1 cellular context compared by ENCODE assay signal in genomic region chr17:80726558-80727408, GRCh38.
TF ChIP-seq lines count a peak whose summit lies in the region.

No MANE protein-coding gene starts in this region.

TF ChIP-seq in HepG2, 621 proteins besides CTCF, POLR2A, EP300 and RAD21:
- TF ChIP-seq FOXO4 (CRISPR knock-in tag; conservative IDR thresholded peaks at IDR 0.05): 0 out of 2 replicates have a peak, but pooled peaks have one; percentile 75
- no peak for TF ChIP-seq ERF (CRISPR knock-in tag; IDR thresholded peaks at IDR 0.05)
- no peak for TF ChIP-seq PPARG (CRISPR knock-in tag; conservative IDR thresholded peaks at IDR 0.05)
- TF ChIP-seq ZNF510 (CRISPR knock-in tag; IDR thresholded peaks at IDR 0.05; ENCODE audit: low read depth): no peak
- no peak for TF ChIP-seq HNF4G (IDR thresholded peaks at IDR 0.05; ENCODE audit: borderline replicate concordance, low read depth, low read length)
- no peak for TF ChIP-seq HNF4G (CRISPR knock-in tag; IDR thresholded peaks at IDR 0.05; ENCODE audit: borderline replicate concordance, low read depth)
- TF ChIP-seq, protein P1, sequence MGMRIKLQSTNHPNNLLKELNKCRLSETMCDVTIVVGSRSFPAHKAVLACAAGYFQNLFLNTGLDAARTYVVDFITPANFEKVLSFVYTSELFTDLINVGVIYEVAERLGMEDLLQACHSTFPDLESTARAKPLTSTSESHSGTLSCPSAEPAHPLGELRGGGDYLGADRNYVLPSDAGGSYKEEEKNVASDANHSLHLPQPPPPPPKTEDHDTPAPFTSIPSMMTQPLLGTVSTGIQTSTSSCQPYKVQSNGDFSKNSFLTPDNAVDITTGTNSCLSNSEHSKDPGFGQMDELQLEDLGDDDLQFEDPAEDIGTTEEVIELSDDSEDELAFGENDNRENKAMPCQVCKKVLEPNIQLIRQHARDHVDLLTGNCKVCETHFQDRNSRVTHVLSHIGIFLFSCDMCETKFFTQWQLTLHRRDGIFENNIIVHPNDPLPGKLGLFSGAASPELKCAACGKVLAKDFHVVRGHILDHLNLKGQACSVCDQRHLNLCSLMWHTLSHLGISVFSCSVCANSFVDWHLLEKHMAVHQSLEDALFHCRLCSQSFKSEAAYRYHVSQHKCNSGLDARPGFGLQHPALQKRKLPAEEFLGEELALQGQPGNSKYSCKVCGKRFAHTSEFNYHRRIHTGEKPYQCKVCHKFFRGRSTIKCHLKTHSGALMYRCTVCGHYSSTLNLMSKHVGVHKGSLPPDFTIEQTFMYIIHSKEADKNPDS (CRISPR knock-in tag; IDR thresholded peaks at IDR 0.05): 0 out of 2 replicates have a peak, but pooled peaks have one; percentile 41
- TF ChIP-seq ZBTB1 (CRISPR knock-in tag; IDR thresholded peaks at IDR 0.05; ENCODE audit: borderline replicate concordance): no peak
